ENCODE assay signal across 8 cellular contexts in genomic region chr22:25404923-25405853, GRCh38.
A peak's percentile ranks its signal among the peaks of the same experiment; 100 is the strongest.
DNase-seq lines count a peak whose midpoint lies in the region; ATAC-seq and TF ChIP-seq lines count a peak whose summit lies in the region.

No MANE protein-coding gene starts in this region.

- POLR2A ChIA-PET in MCF 10A (lab: Yijun Ruan, JAX) = no interaction called here

- H3K9me3 Mint-ChIP-seq in MCF 10A (ENCODE audit: unreplicated experiment) = no peaks in the 10 kb centered on the region

- no peak overlapping the region for H3K27ac Mint-ChIP-seq in MCF 10A (ENCODE audit: low read depth, unreplicated experiment)

- peak overlapping the region; percentile 62 for H3K9ac ChIP-seq in smooth muscle cell (ENCODE audit: low read depth)

- TF ChIP-seq CTCF in WERI-Rb-1 (IDR thresholded peaks at IDR 0.05; ENCODE audit: low read depth, low read length) = no peak
- TF ChIP-seq CTCF in MCF 10A (IDR thresholded peaks at IDR 0.05; ENCODE audit: unreplicated experiment) = no peak
- no peak for TF ChIP-seq CTCF in smooth muscle cell (IDR thresholded peaks at IDR 0.05; ENCODE audit: borderline replicate concordance, insufficient read depth, poor library complexity, severe bottlenecking)

- no peaks in the 10 kb centered on the region for H3K27me3 ChIP-seq in WERI-Rb-1 (ENCODE audit: insufficient read depth, low read depth, severe bottlenecking)
- no peaks in the 10 kb centered on the region for H3K27me3 ChIP-seq in smooth muscle cell (ENCODE audit: low read depth)

- peaks cover 23% of the 10 kb centered on the region for H3K4me1 Mint-ChIP-seq in MCF 10A (ENCODE audit: insufficient read depth, unreplicated experiment)

- WGBS in smooth muscle cell (ENCODE audit: low lambda C conversion rate) = under 1% methylated on average over 60 of the region's 118 CpGs

- DNase-seq in ACHN (peak; percentile 48), HuH-7 (ENCODE audit: low spot score) (peak; percentile 82), WERI-Rb-1 (peak; percentile 80), MCF 10A (ENCODE audit: unreplicated experiment) (peak; percentile 57), iPS-NIHi11 (ENCODE audit: low spot score) (peak; percentile 74), smooth muscle cell (lab: John Stamatoyannopoulos, UW; ENCODE audit: unreplicated experiment) (peak; percentile 25)

- H3K79me2 ChIP-seq in smooth muscle cell (ENCODE audit: low read depth) = peaks cover 12% of the 10 kb centered on the region

- intact Hi-C loops in MCF 10A (cut with micrococcal nuclease) = loop anchor here (5.0 kb wide), 2 partner anchors 42 to 43 kb away; no protein-coding TSS in a partner anchor

- no peaks in the 10 kb centered on the region for H3K27me3 Mint-ChIP-seq in MCF 10A (ENCODE audit: insufficient read depth, unreplicated experiment)

- H3K27ac ChIP-seq in WERI-Rb-1 (peak overlapping the region; percentile 60), smooth muscle cell (ENCODE audit: low read depth) (no peak overlapping the region)

- CTCF ChIA-PET in MCF 10A (lab: Yijun Ruan, JAX) = interaction anchor here (1.0 kb wide), 1 partner anchor 43 kb away, joined by 3 read pairs; no protein-coding TSS in a partner anchor

- H2AFZ ChIP-seq in smooth muscle cell (ENCODE audit: low read depth) = peak overlapping the region; percentile 86

- no TSS peak for BruUV-seq in MCF 10A (replicated peaks; lab: Mats Ljungman, UMichigan)

- no peaks in the 10 kb centered on the region for H3K36me3 Mint-ChIP-seq in MCF 10A (ENCODE audit: insufficient read depth, unreplicated experiment)

- peaks cover 5% of the 10 kb centered on the region for H3F3A ChIP-seq in smooth muscle cell (ENCODE audit: low read depth)

- H3K4me3 ChIP-seq in WERI-Rb-1 (ENCODE audit: low read depth, low read length) (peak overlapping the region; percentile 68), smooth muscle cell (peak overlapping the region; percentile 72)

- H4K20me1 ChIP-seq in smooth muscle cell (ENCODE audit: low read depth) = peaks cover 33% of the 10 kb centered on the region

- H3K9me3 ChIP-seq in WERI-Rb-1 (ENCODE audit: severe bottlenecking) (no peaks in the 10 kb centered on the region), smooth muscle cell (replicated peaks; ENCODE audit: low read depth) (no peaks in the 10 kb centered on the region)

- peak overlapping the region; percentile 97 for H3K4me2 ChIP-seq in smooth muscle cell

- peaks cover 7% of the 10 kb centered on the region for H3K4me1 ChIP-seq in smooth muscle cell (ENCODE audit: low read depth)

- in situ Hi-C loops in ACHN (cut with HindIII; ENCODE audit: low pct_ligation_motif_present, low pct_unique_long_range_greater_than_20kb, low sequenced_read_pairs) = no loop called here

- ATAC-seq in GM18505 (IDR thresholded peaks at IDR 0.05; ENCODE audit: unreplicated experiment) (peak; percentile 47), HG03342 (IDR thresholded peaks at IDR 0.05; ENCODE audit: unreplicated experiment) (no peak)

- peak; percentile 68 for TF ChIP-seq POLR2A in GM18505 (IDR thresholded peaks at IDR 0.05; ENCODE audit: borderline replicate concordance, extremely low read depth, insufficient read depth, insufficient read length)

- H3K4me3 Mint-ChIP-seq in MCF 10A (ENCODE audit: unreplicated experiment) = peak overlapping the region; percentile 83

- H3K36me3 ChIP-seq in WERI-Rb-1 (peaks cover 12% of the 10 kb centered on the region; the same call in 1 of the 2 replicates), smooth muscle cell (ENCODE audit: low read depth) (no peaks in the 10 kb centered on the region)

Comparison
In these comparisons a context has a peak if more than half of its experiments do, and no peak if none do; other contexts are left out.
1. DNase-seq: peak in every context shown above with its lines; median percentile 82 in HuH-7; 80 in WERI-Rb-1; 74 in iPS-NIHi11; 57 in MCF 10A; 48 in ACHN; 25 in smooth muscle cell.